Comparison of ENCODE assay signal across 9 cellular contexts in the genomic region with DNA sequence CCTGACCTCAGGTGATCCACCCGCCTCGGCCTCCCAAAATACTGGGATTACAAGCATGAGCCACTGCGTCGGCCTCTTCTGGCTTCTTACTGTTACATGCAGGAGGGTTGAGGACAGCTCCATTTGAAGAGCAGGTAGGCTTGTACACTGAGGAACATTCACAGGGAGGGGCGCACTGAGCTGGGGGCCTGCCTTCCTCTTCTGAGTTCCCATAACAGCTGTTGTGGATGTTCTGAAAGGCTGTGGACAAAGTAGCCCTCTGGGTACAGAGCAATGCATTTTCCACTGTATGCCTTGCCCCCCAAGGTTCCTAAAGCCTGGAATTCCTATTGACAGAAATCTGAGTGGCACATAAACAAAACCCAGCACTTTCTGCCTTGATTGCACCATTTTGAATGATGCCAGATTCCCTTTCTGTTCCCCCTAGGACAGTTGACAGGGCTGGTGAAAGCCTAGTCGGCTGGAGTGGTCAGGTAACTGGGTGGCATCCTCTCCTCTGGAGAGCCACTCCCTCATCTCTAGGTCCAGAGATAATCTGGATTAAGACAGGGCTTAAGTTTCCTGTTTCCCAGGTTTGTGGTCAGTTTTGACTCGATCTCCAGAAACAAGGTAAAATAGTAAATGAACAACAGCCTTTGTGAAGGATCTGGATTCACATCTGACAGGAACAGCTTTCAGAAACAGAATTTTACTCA. TPM values are rescaled to one million over a fixed set of nuclear protein-coding genes. Genes with fewer than 3 reads are reported as not detected.
DNase-seq lines count a peak whose midpoint lies in the region; ATAC-seq and TF ChIP-seq lines count a peak whose summit lies in the region.
"Had no signal": no experiment of that assay in that cellular context is flagged by ENCODE, and none has a peak within 500 bp of the region (broad histone marks: within the 10 kb centered on the region; RNA-seq: fewer than 3 reads in every experiment).

No MANE protein-coding gene starts in this region.

- no peaks in the 10 kb centered on the region for H3K9me3 ChIP-seq in left lung
- no peaks in the 10 kb centered on the region for H3K9me3 ChIP-seq in thoracic aorta

- DNase-seq in activated T-cell treated with anti-CD3 and anti-CD28 coated beads, Interleukin-2, amount 50 U/mL, for 4 hours = no peak
- DNase-seq in activated T-cell treated with anti-CD3 and anti-CD28 coated beads for 4 hours = no peak
- DNase-seq in activated CD8-positive, alpha-beta T cell treated with anti-CD3 and anti-CD28 coated beads, Interleukin-2, amount 10 ng/mL, durations not matched to agents 7 days and 5 days = no peak
- DNase-seq in left lung = no peak
- no peak for DNase-seq in thoracic aorta (ENCODE audit: low spot score)
- no peak for DNase-seq in HuH-7 (ENCODE audit: low spot score)

- H3K36me3 Mint-ChIP-seq in activated T-cell treated with anti-CD3 and anti-CD28 coated beads, Interleukin-2, amount 50 U/mL, for 4 hours (ENCODE audit: insufficient read depth) = peaks cover 21% of the 10 kb centered on the region
- peaks cover 45% of the 10 kb centered on the region for H3K36me3 Mint-ChIP-seq in activated CD8-positive, alpha-beta T cell treated with anti-CD3 and anti-CD28 coated beads, Interleukin-2, amount 10 ng/mL, durations not matched to agents 7 days and 5 days (ENCODE audit: low read depth)

- no peaks in the 10 kb centered on the region for H3K9me3 Mint-ChIP-seq in activated T-cell treated with anti-CD3 and anti-CD28 coated beads, Interleukin-2, amount 50 U/mL, for 4 hours
- H3K9me3 Mint-ChIP-seq in activated CD8-positive, alpha-beta T cell treated with anti-CD3 and anti-CD28 coated beads, Interleukin-2, amount 10 ng/mL, durations not matched to agents 7 days and 5 days (ENCODE audit: insufficient read depth) = no peaks in the 10 kb centered on the region

- intact Hi-C loops in left lung (cut with DNase I) = loop anchor here in 1 of 2 donors (10.0 kb wide), 1 partner anchor 269 kb away; no protein-coding TSS in a partner anchor

- H3K27me3 Mint-ChIP-seq in activated T-cell treated with anti-CD3 and anti-CD28 coated beads, Interleukin-2, amount 50 U/mL, for 4 hours (ENCODE audit: low read depth) = no peaks in the 10 kb centered on the region
- H3K27me3 Mint-ChIP-seq in activated CD8-positive, alpha-beta T cell treated with anti-CD3 and anti-CD28 coated beads, Interleukin-2, amount 10 ng/mL, durations not matched to agents 7 days and 5 days (ENCODE audit: low read depth) = no peaks in the 10 kb centered on the region

- H3K36me3 ChIP-seq in left lung (peaks cover 0 to 49% of the 10 kb centered on the region in 2 donors), thoracic aorta (peaks cover 18% of the 10 kb centered on the region)

- no peak for ATAC-seq in activated T-cell treated with anti-CD3 and anti-CD28 coated beads, Interleukin-2, amount 50 U/mL, for 4 hours
- ATAC-seq in activated CD8-positive, alpha-beta T cell treated with anti-CD3 and anti-CD28 coated beads, Interleukin-2, amount 10 ng/mL, durations not matched to agents 7 days and 5 days = no peak
- no peak for ATAC-seq in left lung
- no peak for ATAC-seq in thoracic aorta (ENCODE audit: insufficient number of reproducible peaks, low FRiP score, low read depth)
- no peak for ATAC-seq in GM18909 (IDR thresholded peaks at IDR 0.05; ENCODE audit: poor library complexity, unreplicated experiment)
- ATAC-seq in GM18517 (IDR thresholded peaks at IDR 0.05; ENCODE audit: unreplicated experiment) = no peak

- H3K27ac ChIP-seq in left lung = peak overlapping the region; percentile 57 to 66
- H3K27ac ChIP-seq in thoracic aorta = peak overlapping the region; percentile 35 to 55
- H3K27ac ChIP-seq: KMS-11 had no signal

- peak overlapping the region; percentile 65 for H3K4me3 Mint-ChIP-seq in activated T-cell treated with anti-CD3 and anti-CD28 coated beads, Interleukin-2, amount 50 U/mL, for 4 hours
- peak overlapping the region; percentile 62 for H3K4me3 Mint-ChIP-seq in activated CD8-positive, alpha-beta T cell treated with anti-CD3 and anti-CD28 coated beads, Interleukin-2, amount 10 ng/mL, durations not matched to agents 7 days and 5 days

- H3K4me3 ChIP-seq in left lung = no peak overlapping the region
- H3K4me3 ChIP-seq in thoracic aorta = no peak overlapping the region

- H3K4me1 ChIP-seq in left lung = peaks cover 7 to 20% of the 10 kb centered on the region in 2 donors
- H3K4me1 ChIP-seq in thoracic aorta (ENCODE audit: control insufficient read depth in 1 of 2, low read depth in 2 of 2) = peaks cover 15 to 30% of the 10 kb centered on the region in 2 donors

- POLR2A ChIA-PET in activated CD8-positive, alpha-beta T cell treated with anti-CD3 and anti-CD28 coated beads, Interleukin-2, amount 10 ng/mL, durations not matched to agents 7 days and 5 days (lab: Charles Lee) = interaction anchor here (1.5 to 2.2 kb wide), 3 partner anchors 38 to 40 kb away, joined by 4 to 12 read pairs (median 4); partner anchors contain the start of gene PSMD11

- peaks cover 34% of the 10 kb centered on the region for H3K4me1 Mint-ChIP-seq in activated T-cell treated with anti-CD3 and anti-CD28 coated beads, Interleukin-2, amount 50 U/mL, for 4 hours (ENCODE audit: low read depth)
- H3K4me1 Mint-ChIP-seq in activated CD8-positive, alpha-beta T cell treated with anti-CD3 and anti-CD28 coated beads, Interleukin-2, amount 10 ng/mL, durations not matched to agents 7 days and 5 days (ENCODE audit: low read depth) = peaks cover 36% of the 10 kb centered on the region

- H3K27ac Mint-ChIP-seq in activated CD8-positive, alpha-beta T cell treated with anti-CD3 and anti-CD28 coated beads, Interleukin-2, amount 10 ng/mL, durations not matched to agents 7 days and 5 days = no peak overlapping the region

- CTCF ChIA-PET in activated CD8-positive, alpha-beta T cell treated with anti-CD3 and anti-CD28 coated beads, Interleukin-2, amount 10 ng/mL, durations not matched to agents 7 days and 5 days (lab: Charles Lee) = interaction anchor here (1.1 to 9.1 kb wide), 7 partner anchors 22 to 392 kb away, joined by 3 to 87 read pairs (median 18); partner anchors contain the start of gene MYO1D

- H3K27me3 ChIP-seq in left lung (peaks cover 0 to 16% of the 10 kb centered on the region in 2 donors), thoracic aorta (replicated peaks; ENCODE audit: insufficient read depth) (no peaks in the 10 kb centered on the region)

- TF ChIP-seq CTCF in left lung (IDR thresholded peaks at IDR 0.05) (no peak), thoracic aorta (IDR thresholded peaks at IDR 0.05) (no peak)

RNA-seq across cellular contexts. Expression of gene CDK5R1, which starts 1.4 kb away (rescaled TPM):
- 10 to 100 TPM; 14.8 to 20.9 (median 15.7) TPM for total RNA-seq in activated T-cell treated with anti-CD3 and anti-CD28 coated beads, Interleukin-2, amount 50 U/mL, for 4 hours
- total RNA-seq in activated CD8-positive, alpha-beta T cell treated with anti-CD3 and anti-CD28 coated beads, Interleukin-2, amount 10 ng/mL, durations not matched to agents 7 days and 5 days = 1 to 10 TPM; 5.8 to 6.5 TPM
- total RNA-seq in left lung = 1 to 10 TPM; 1.3 to 1.5 TPM
- total RNA-seq in thoracic aorta = 1 to 10 TPM; 1.1 to 2.6 TPM

RNA-seq across cellular contexts. Expression of gene PSMD11, which starts 41.1 kb away (rescaled TPM):
- 100 to 1,000 TPM; 247 to 270 (median 260) TPM for total RNA-seq in activated T-cell treated with anti-CD3 and anti-CD28 coated beads, Interleukin-2, amount 50 U/mL, for 4 hours
- total RNA-seq in activated CD8-positive, alpha-beta T cell treated with anti-CD3 and anti-CD28 coated beads, Interleukin-2, amount 10 ng/mL, durations not matched to agents 7 days and 5 days = 100 to 1,000 TPM; 100 to 104 TPM
- total RNA-seq in left lung = 100 to 1,000 TPM in 1 of 2 donors, 10 to 100 TPM in 1; 67.4 to 115 TPM
- total RNA-seq in thoracic aorta = 10 to 100 TPM; 42.0 to 51.9 TPM
